In the genomic region with DNA sequence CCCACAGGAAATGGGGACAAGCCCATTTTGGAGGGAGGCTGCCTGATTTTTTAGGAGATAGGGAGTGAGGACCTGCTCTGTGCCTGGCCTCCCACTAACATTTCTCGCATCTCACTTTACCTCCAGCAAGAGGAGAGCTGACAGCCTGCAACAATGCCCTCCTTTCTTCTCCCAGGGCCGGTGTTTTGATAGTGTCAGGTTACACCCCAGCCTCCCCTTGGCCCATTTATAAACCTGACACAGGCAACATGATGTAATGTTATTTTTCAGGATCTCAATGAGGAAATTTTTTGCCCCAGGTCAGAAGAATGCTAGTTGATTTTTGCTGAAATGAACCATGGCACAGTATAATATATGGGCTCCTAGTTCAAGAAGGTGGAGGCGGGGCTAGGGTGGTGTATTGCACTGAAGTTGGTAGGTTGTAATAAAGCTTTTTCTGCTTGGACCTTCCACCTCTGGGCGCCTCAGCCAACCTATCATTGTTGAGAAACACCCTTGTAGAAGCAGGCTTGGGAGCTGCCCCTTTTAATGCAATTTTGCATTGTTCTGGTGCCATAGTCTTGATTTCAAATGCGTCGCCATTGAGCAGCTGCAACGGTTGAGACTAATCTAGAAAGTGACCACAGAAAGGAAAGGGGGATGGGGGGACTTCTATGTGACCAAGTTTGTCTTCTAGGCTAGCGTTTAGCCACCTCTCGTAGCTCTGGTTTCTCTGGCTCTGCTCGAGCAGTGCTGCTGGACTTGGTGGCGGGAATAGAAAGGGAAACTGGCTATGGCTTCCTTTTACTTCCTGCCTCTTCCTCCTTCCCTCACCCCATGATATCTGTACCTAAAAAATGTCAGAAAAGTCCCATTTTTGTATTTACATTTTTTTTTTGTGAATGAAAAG, we compare ENCODE assay signal across 9 cellular contexts. TPM values are rescaled to one million over a fixed set of nuclear protein-coding genes. Genes with fewer than 3 reads are reported as not detected.
DNase-seq lines count a peak whose midpoint lies in the region; ATAC-seq and TF ChIP-seq lines count a peak whose summit lies in the region.
"Had no signal": no experiment of that assay in that cellular context is flagged by ENCODE, and none has a peak within 500 bp of the region (broad histone marks: within the 10 kb centered on the region; RNA-seq: fewer than 3 reads in every experiment).

No MANE protein-coding gene starts in this region.

- WGBS in tibial nerve, 2 donors: 74 to 82% methylated on average over 11 of the region's 11 CpGs

- H3K27ac ChIP-seq in epithelial cell of prostate (peak overlapping the region; percentile 9), tibial nerve (no peak overlapping the region)

- TF ChIP-seq EP300 in tibial nerve (IDR thresholded peaks at IDR 0.05): no peak

- no peak for TF ChIP-seq POLR2A in tibial nerve (IDR thresholded peaks at IDR 0.05)

- H3K27me3 ChIP-seq in tibial nerve: no peaks in the 10 kb centered on the region

- no peak overlapping the region for H3K4me3 ChIP-seq in tibial nerve

- TF ChIP-seq CTCF in tibial nerve (IDR thresholded peaks at IDR 0.05): no peak

- peaks cover 0 to 63% (median 2%) of the 10 kb centered on the region in 4 donors for H3K4me1 ChIP-seq in tibial nerve

- ATAC-seq in GM21576 (IDR thresholded peaks at IDR 0.05; ENCODE audit: unreplicated experiment) (no peak), HG02571 (IDR thresholded peaks at IDR 0.05; ENCODE audit: unreplicated experiment) (no peak)

- no peaks in the 10 kb centered on the region for H3K36me3 ChIP-seq in tibial nerve

- DNase-seq in EL: peak; percentile 84
- DNase-seq in NCI-H446 treated with DMSO at 0.1 percent for 48 hours (lab: John Stamatoyannopoulos, UW): peak; percentile 32
- peak; percentile 57 for DNase-seq in epithelial cell of prostate (ENCODE audit: low read depth, low spot score)
- peak; percentile 52 for DNase-seq in non-pigmented ciliary epithelial cell (ENCODE audit: low read depth)
- DNase-seq in HK-2 (ENCODE audit: unreplicated experiment): no peak
- DNase-seq in tibial nerve (ENCODE audit: low spot score in 2 of 2): no peak
- DNase-seq: activated naive CD8-positive, alpha-beta T cell treated with anti-CD3 and anti-CD28 coated beads, Interleukin-2, amount 10 ng/mL, durations not matched to agents 7 days and 5 days had no signal

- no peaks in the 10 kb centered on the region for H3K9me3 ChIP-seq in tibial nerve

RNA-seq across cellular contexts. Expression of a gene that starts 53.0 kb away (rescaled TPM):
- total RNA-seq in tibial nerve: 10 to 100 TPM; 25.8 to 31.0 (median 27.1) TPM

Comparison
In these comparisons a context has a peak if more than half of its experiments do, and no peak if none do; other contexts are left out.
1. DNase-seq: peak in EL (single experiment), NCI-H446 treated with DMSO at 0.1 percent for 48 hours (single experiment), epithelial cell of prostate (single experiment) and non-pigmented ciliary epithelial cell (single experiment); none in HK-2 (single experiment) and tibial nerve (0 of 2).